36 cellular contexts compared by ENCODE assay signal in genomic region chr20:46161921-46162320, GRCh38. TPM values are rescaled to one million over a fixed set of nuclear protein-coding genes. Genes with fewer than 3 reads are reported as not detected.
"Had no signal": no experiment of that assay in that cellular context is flagged by ENCODE, and none has a peak within 500 bp of the region (broad histone marks: within the 10 kb centered on the region; RNA-seq: fewer than 3 reads in every experiment).

No MANE protein-coding gene starts in this region.

- H3K36me3 ChIP-seq: MG63 had no signal

- H3K4me3 ChIP-seq: MG63 had no signal

- H3K9me3 ChIP-seq: MG63 had no signal

- H3K9ac ChIP-seq: KMS-11 had no signal

- H3K27ac ChIP-seq: KMS-11 had no signal

- H3K4me2 ChIP-seq: KMS-11 had no signal

- DNase-seq: Kasumi-1, KG1, MG63, MM.1S, MV-4-11, NCI-H1048, NCI-H1092, NCI-H1092 treated with DMSO at 0.1 percent for 48 hours, NCI-H1105, NCI-H1105 treated with DMSO at 0.1 percent for 48 hours, NCI-H1417, NCI-H1417 treated with DMSO at 0.1 percent for 48 hours, NCI-H1436, NCI-H1436 treated with DMSO at 0.1 percent for 48 hours, NCI-H146, NCI-H1694, NCI-H1694 treated with DMSO at 0.1 percent for 48 hours, NCI-H187, NCI-H187 treated with DMSO at 0.1 percent for 48 hours, NCI-H1930, NCI-H2029, NCI-H2029 treated with DMSO at 0.1 percent for 48 hours, NCI-H2081, NCI-H2081 treated with DMSO at 0.1 percent for 48 hours, NCI-H2107, NCI-H2171, NCI-H2171 treated with DMSO at 0.1 percent for 48 hours, NCI-H226, NCI-H345, NCI-H446, NCI-H446 treated with DMSO at 0.1 percent for 48 hours, NCI-H510A, NCI-H510A treated with DMSO at 0.1 percent for 48 hours, NCI-H524 had no signal

RNA-seq across cellular contexts. Expression of gene CD40, which starts 43.8 kb away (rescaled TPM):
- total RNA-seq: M059J had no signal
